In the genomic region with DNA sequence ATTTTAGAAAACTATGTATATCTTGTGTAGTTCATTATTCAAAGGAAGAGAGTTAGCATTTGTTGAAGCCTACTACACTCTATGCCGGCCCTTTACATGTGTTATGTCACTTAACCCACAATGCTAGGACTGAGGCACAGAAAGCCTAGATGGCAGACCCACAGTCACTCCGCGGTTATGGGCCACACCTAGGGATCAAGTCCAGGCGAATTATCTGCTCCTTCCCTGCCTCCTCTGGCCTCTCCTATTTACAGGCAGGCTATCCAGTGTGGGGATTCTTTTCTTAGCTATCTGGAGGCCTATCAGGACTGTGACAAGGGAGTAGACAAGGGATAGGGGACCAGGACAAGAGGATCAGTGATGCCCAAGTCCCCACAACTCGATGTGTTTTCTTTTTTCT, we compare ENCODE assay signal across 26 cellular contexts.
"Had no signal": no experiment of that assay in that cellular context is flagged by ENCODE, and none has a peak within 500 bp of the region (broad histone marks: within the 10 kb centered on the region; RNA-seq: fewer than 3 reads in every experiment).

No MANE protein-coding gene starts in this region.

- H3K4me3 ChIP-seq: ascending aorta, body of pancreas, cardiac muscle cell, SK-N-MC had no signal

- H3K27me3 ChIP-seq: ascending aorta, body of pancreas, cardiac muscle cell had no signal

- H3K4me3 Mint-ChIP-seq: activated B cell treated with CpG ODN at 0.5 μM for 24 hours; activated CD4-positive, alpha-beta T cell treated with anti-CD3 and anti-CD28 coated beads, Interleukin-2, amount 10 ng/mL, durations not matched to agents 24 days and 14 days; activated CD8-positive, alpha-beta memory T cell treated with anti-CD3 and anti-CD28 coated beads, Interleukin-2, amount 10 ng/mL, durations not matched to agents 7 days and 5 days; activated naive CD8-positive, alpha-beta T cell treated with anti-CD3 and anti-CD28 coated beads, Interleukin-2, amount 50 U/mL, for 24 hours; activated T-cell treated with anti-CD3 and anti-CD28 coated beads, Interleukin-2, amount 50 U/mL, for 4 hours; T-cell had no signal

- H3K27me3 Mint-ChIP-seq: activated B cell treated with CpG ODN at 0.5 μM for 24 hours; activated naive CD8-positive, alpha-beta T cell treated with anti-CD3 and anti-CD28 coated beads, Interleukin-2, amount 50 U/mL, for 24 hours; T-cell had no signal

- H3K9me3 ChIP-seq: ascending aorta, body of pancreas had no signal

- H3K36me3 Mint-ChIP-seq: activated CD8-positive, alpha-beta memory T cell treated with anti-CD3 and anti-CD28 coated beads, Interleukin-2, amount 10 ng/mL, durations not matched to agents 7 days and 5 days; activated naive CD4-positive, alpha-beta T cell treated with anti-CD3 and anti-CD28 coated beads, Interleukin-2, amount 50 U/mL, for 72 hours; T-cell had no signal

- H3K9me3 Mint-ChIP-seq: activated B cell treated with CpG ODN at 0.5 μM for 24 hours; activated CD4-positive, alpha-beta T cell treated with anti-CD3 and anti-CD28 coated beads, Interleukin-2, amount 10 ng/mL, durations not matched to agents 24 days and 14 days; activated naive CD4-positive, alpha-beta T cell treated with anti-CD3 and anti-CD28 coated beads, Interleukin-2, amount 50 U/mL, for 72 hours; activated naive CD8-positive, alpha-beta T cell treated with anti-CD3 and anti-CD28 coated beads, Interleukin-2, amount 50 U/mL, for 24 hours; activated T-cell treated with anti-CD3 and anti-CD28 coated beads, Interleukin-2, amount 50 U/mL, for 4 hours; T-cell had no signal

- H3K27ac Mint-ChIP-seq: activated B cell treated with CpG ODN at 0.5 μM for 24 hours; activated CD4-positive, alpha-beta T cell treated with anti-CD3 and anti-CD28 coated beads, Interleukin-2, amount 10 ng/mL, durations not matched to agents 24 days and 14 days; activated CD8-positive, alpha-beta memory T cell treated with anti-CD3 and anti-CD28 coated beads, Interleukin-2, amount 10 ng/mL, durations not matched to agents 7 days and 5 days; activated naive CD4-positive, alpha-beta T cell treated with anti-CD3 and anti-CD28 coated beads, Interleukin-2, amount 50 U/mL, for 72 hours; activated naive CD8-positive, alpha-beta T cell treated with anti-CD3 and anti-CD28 coated beads, Interleukin-2, amount 50 U/mL, for 24 hours; T-cell had no signal

- H3K36me3 ChIP-seq: ascending aorta, cardiac muscle cell had no signal

- FAIRE-seq: TTC549 had no signal

- ATAC-seq: activated CD8-positive, alpha-beta memory T cell treated with anti-CD3 and anti-CD28 coated beads, Interleukin-2, amount 10 ng/mL, durations not matched to agents 7 days and 5 days; activated naive CD4-positive, alpha-beta T cell treated with anti-CD3 and anti-CD28 coated beads, Interleukin-2, amount 50 U/mL, for 72 hours; activated naive CD8-positive, alpha-beta T cell treated with anti-CD3 and anti-CD28 coated beads, Interleukin-2, amount 50 U/mL, for 24 hours; activated T-cell treated with anti-CD3 and anti-CD28 coated beads, Interleukin-2, amount 50 U/mL, for 4 hours; body of pancreas; Right ventricle myocardium inferior; T-cell had no signal

- H3K4me1 ChIP-seq: ascending aorta, body of pancreas had no signal

- H3K27ac ChIP-seq: ascending aorta, body of pancreas, cardiac muscle cell, SK-N-MC had no signal

- DNase-seq: activated B cell treated with CpG ODN at 0.5 μM for 24 hours; activated CD4-positive, alpha-beta T cell treated with anti-CD3 and anti-CD28 coated beads for 1 hour; activated CD4-positive, alpha-beta T cell treated with anti-CD3 and anti-CD28 coated beads, Interleukin-2, amount 10 ng/mL, durations not matched to agents 24 days and 14 days; activated CD4-positive, alpha-beta T cell treated with anti-CD3 and anti-CD28 coated beads, Interleukin-2, amount 50 U/mL, for 48 hours; activated CD8-positive, alpha-beta memory T cell treated with anti-CD3 and anti-CD28 coated beads, Interleukin-2, amount 10 ng/mL, durations not matched to agents 7 days and 5 days; activated effector memory CD4-positive, alpha-beta T cell treated with anti-CD3 and anti-CD28 coated beads, Interleukin-2, amount 50 U/mL, for 16 hours; activated naive CD4-positive, alpha-beta T cell treated with Interleukin-2 at 50 U/mL for 16 hours; activated naive CD8-positive, alpha-beta T cell treated with anti-CD3 and anti-CD28 coated beads, Interleukin-2, amount 50 U/mL, for 24 hours; activated T-cell treated with anti-CD3 and anti-CD28 coated beads, Interleukin-2, amount 50 U/mL, for 4 hours; amniotic stem cell; body of pancreas; Kasumi-1; NCI-H1048; NCI-H146; NCI-H2081 treated with DMSO at 0.1 percent for 48 hours; NCI-H446; NCI-H524; T-cell; T-helper 2 cell; T1000 had no signal
